In the genomic region with DNA sequence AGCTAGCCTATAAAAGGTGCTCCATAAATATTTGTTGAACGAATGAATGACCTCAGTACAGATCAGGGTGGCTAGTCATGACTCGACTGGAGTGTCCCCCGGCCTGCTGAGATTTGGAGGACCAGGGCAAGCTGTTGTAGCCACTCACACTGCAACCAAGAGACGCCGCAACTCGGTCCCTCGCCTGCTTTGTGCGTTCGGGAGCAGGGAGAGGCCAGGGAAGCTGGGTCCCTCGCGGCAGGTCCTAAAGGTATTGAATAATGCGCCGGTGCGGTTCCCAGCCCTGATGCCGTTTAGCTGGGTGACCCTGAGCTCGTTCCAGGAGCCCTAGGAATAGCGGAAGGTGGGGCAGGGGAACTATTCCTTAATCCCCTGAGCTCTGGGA, we compare ENCODE assay signal across 12 cellular contexts. TPM values are rescaled to one million over a fixed set of nuclear protein-coding genes. Genes with fewer than 3 reads are reported as not detected.
DNase-seq lines count a peak whose midpoint lies in the region; ATAC-seq, FAIRE-seq and TF ChIP-seq lines count a peak whose summit lies in the region.
"Had no signal": no experiment of that assay in that cellular context is flagged by ENCODE, and none has a peak within 500 bp of the region (broad histone marks: within the 10 kb centered on the region; RNA-seq: fewer than 3 reads in every experiment).

No MANE protein-coding gene starts in this region.

- no peaks in the 10 kb centered on the region for H3K9me3 Mint-ChIP-seq in nephron
- H3K9me3 Mint-ChIP-seq: activated T-cell treated with anti-CD3 and anti-CD28 coated beads, Interleukin-2, amount 50 U/mL, for 24 hours; T-helper 2 cell treated with Interferon-gamma antibody and Interleukin-4, amounts not matched to agents 5 μg/mL and 100 μg/mL, for 36 hours had no signal

- DNase-seq in cardiac muscle cell (ENCODE audit: low read depth in 1 of 2, low spot score in 1 of 2) (no peak), left ventricle myocardium superior (no peak), epithelial cell of proximal tubule (ENCODE audit: low read depth) (no peak), transverse colon (no peak), left lung (no peak), urothelium cell line (ENCODE audit: low spot score) (no peak)
- DNase-seq: activated T-cell treated with anti-CD3 and anti-CD28 coated beads, Interleukin-2, amount 50 U/mL, for 24 hours had no signal

- 31 to 55% methylated on average over 4 to 17 of the region's 17 CpGs for WGBS in transverse colon (ENCODE audit: low coverage in 1 of 2), 2 donors

- H3K27me3 ChIP-seq in cardiac muscle cell (peaks cover 10% of the 10 kb centered on the region), transverse colon (peaks cover 57% of the 10 kb centered on the region), left lung (peaks cover 0 to 81% of the 10 kb centered on the region in 2 donors)

- FAIRE-seq in urothelium cell line (lab: Jason Lieb, UNC) = no peak

- no peak for TF ChIP-seq POLR2A in transverse colon (IDR thresholded peaks at IDR 0.05)

- H3K27ac ChIP-seq in cardiac muscle cell (no peak overlapping the region), transverse colon (peak overlapping the region in 3 of 4 donors; percentile 8 to 18 (median 11)), left lung (no peak overlapping the region)
- H3K27ac ChIP-seq: KMS-11 had no signal

- H3K9me3 ChIP-seq in cardiac muscle cell (ENCODE audit: low read depth) = no peaks in the 10 kb centered on the region
- no peaks in the 10 kb centered on the region for H3K9me3 ChIP-seq in transverse colon
- H3K9me3 ChIP-seq in left lung = no peaks in the 10 kb centered on the region

- in situ Hi-C loops in transverse colon (cut with MboI; ENCODE audit: low pct_ligation_motif_present in 1 of 4, low pct_unique_long_range_greater_than_20kb in 1 of 4, low sequenced_read_pairs in 3 of 4) = no loop called here

- H3K36me3 Mint-ChIP-seq in nephron (ENCODE audit: low read depth) = no peaks in the 10 kb centered on the region

- TF ChIP-seq EP300 in transverse colon (IDR thresholded peaks at IDR 0.05; ENCODE audit: low read depth) = no peak

- H3K4me3 ChIP-seq in cardiac muscle cell (peak overlapping the region; percentile 71), epithelial cell of proximal tubule (ENCODE audit: low read depth, low read length) (peak overlapping the region; percentile 65), transverse colon (peak overlapping the region in 3 of 4 donors; percentile 34 to 57 (median 45)), left lung (no peak overlapping the region)
- H3K4me3 ChIP-seq: lung had no signal

- H3K36me3 ChIP-seq in cardiac muscle cell = no peaks in the 10 kb centered on the region
- H3K36me3 ChIP-seq in transverse colon = no peaks in the 10 kb centered on the region
- H3K36me3 ChIP-seq in left lung = no peaks in the 10 kb centered on the region

- TF ChIP-seq CTCF in cardiac muscle cell (IDR thresholded peaks at IDR 0.05; ENCODE audit: low read depth, low read length) (no peak), epithelial cell of proximal tubule (conservative IDR thresholded peaks at IDR 0.05; ENCODE audit: low read depth, low read length) (no peak), nephron (IDR thresholded peaks at IDR 0.05; ENCODE audit: unreplicated experiment in 3 of 3) (no peak), transverse colon (IDR thresholded peaks at IDR 0.05) (no peak), left lung (IDR thresholded peaks at IDR 0.05) (no peak)

- intact Hi-C loops in left ventricle myocardium superior (cut with micrococcal nuclease) = no loop called here
- intact Hi-C loops in transverse colon (cut with DNase I; ENCODE audit: low total_unique reads) = no loop called here
- intact Hi-C loops in left lung (cut with DNase I) = no loop called here

- H3K4me1 ChIP-seq in cardiac muscle cell (ENCODE audit: low read depth) (peaks cover 20% of the 10 kb centered on the region), transverse colon (peaks cover 6 to 23% (median 20%) of the 10 kb centered on the region in 4 donors), left lung (peaks cover 11 to 14% of the 10 kb centered on the region in 2 donors)

- H3K4me1 Mint-ChIP-seq in nephron = peaks cover 72% of the 10 kb centered on the region

- H3K27ac Mint-ChIP-seq in nephron = peak overlapping the region; percentile 95 to 98 (median 98)
- H3K27ac Mint-ChIP-seq: activated T-cell treated with anti-CD3 and anti-CD28 coated beads, Interleukin-2, amount 50 U/mL, for 24 hours; T-helper 2 cell treated with Interferon-gamma antibody and Interleukin-4, amounts not matched to agents 5 μg/mL and 100 μg/mL, for 36 hours had no signal

- peak overlapping the region; percentile 96 to 99 (median 98) for H3K4me3 Mint-ChIP-seq in nephron

- ATAC-seq in left ventricle myocardium superior (no peak), left lung (no peak), HG03108 (IDR thresholded peaks at IDR 0.05; ENCODE audit: unreplicated experiment) (no peak)

- peaks cover 9% of the 10 kb centered on the region for H3K27me3 Mint-ChIP-seq in nephron (ENCODE audit: low read depth)

RNA-seq across cellular contexts. Expression of gene IGDCC4, which starts 1.8 kb away (rescaled TPM):
- total RNA-seq in cardiac muscle cell (5.2 and 7.1 TPM in 2 replicates), left ventricle myocardium superior (2.4 TPM), epithelial cell of proximal tubule (4.0 and 6.5 TPM in 2 replicates), transverse colon (under 1 TPM in 3 of 4 donors, not detected in 1; 0.16 to 0.80 (median 0.55) TPM), left lung (1 to 10 TPM; 1.9 to 5.4 TPM)
- 4.5 and 5.8 TPM in 2 replicates for polyA plus RNA-seq in cardiac muscle cell

RNA-seq across cellular contexts. Expression of gene IGDCC3, which starts 43.2 kb away (rescaled TPM):
- total RNA-seq in cardiac muscle cell (41.9 and 54.6 TPM in 2 replicates), left ventricle myocardium superior (0.10 TPM), epithelial cell of proximal tubule (not detected in 2 replicates), transverse colon (not detected), left lung (under 1 TPM in 1 of 2 donors, not detected in 1; 0.20 TPM)
- polyA plus RNA-seq in cardiac muscle cell = 41.1 and 52.4 TPM in 2 replicates
- polyA plus RNA-seq: lung had no signal

Comparison
In these comparisons a context has a peak if more than half of its experiments do, and no peak if none do; other contexts are left out.
1. RNA of gene IGDCC3, which starts 43.2 kb away (total RNA-seq): 41.9 to 54.6 TPM in cardiac muscle cell; 0.20 TPM in left lung, 0.10 TPM in left ventricle myocardium superior (single experiment), not detected in epithelial cell of proximal tubule and not detected in transverse colon; every median in the first group is over 10 times any median in the second.
2. H3K27ac ChIP-seq: peak in transverse colon (3 of 4); none in cardiac muscle cell (single experiment) and left lung (0 of 2).
3. H3K4me3 ChIP-seq: peak in cardiac muscle cell (single experiment), epithelial cell of proximal tubule (single experiment) and transverse colon (3 of 4); none in left lung (0 of 2).